Comparison of ENCODE assay signal across 11 cellular contexts in the genomic region with DNA sequence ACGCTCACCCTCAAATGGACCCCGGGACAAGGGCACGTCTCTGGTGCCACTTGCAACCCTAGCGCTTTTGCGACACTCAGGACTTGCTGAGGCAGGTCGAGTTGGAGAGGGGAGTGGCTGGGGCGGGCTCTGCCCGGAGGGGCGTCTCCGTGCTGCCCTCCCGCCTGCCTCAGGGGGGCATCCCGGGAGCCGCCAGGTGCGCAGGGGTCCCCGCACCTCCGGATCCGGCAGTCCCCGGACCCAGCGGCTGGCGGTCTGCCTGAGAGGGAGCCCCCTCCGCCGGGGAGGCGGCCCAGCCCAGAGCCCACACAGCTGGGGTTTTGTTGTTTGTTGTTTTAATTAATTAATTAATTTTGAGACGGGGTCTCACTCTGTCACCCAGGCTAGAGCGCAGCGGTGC. TPM values are rescaled to one million over a fixed set of nuclear protein-coding genes. Genes with fewer than 3 reads are reported as not detected.
DNase-seq lines count a peak whose midpoint lies in the region; ATAC-seq and TF ChIP-seq lines count a peak whose summit lies in the region.
"Had no signal": no experiment of that assay in that cellular context is flagged by ENCODE, and none has a peak within 500 bp of the region (broad histone marks: within the 10 kb centered on the region; RNA-seq: fewer than 3 reads in every experiment).

A gene (minus strand): TSS at position 71 of the 400 bp plus-strand sequence. CDS start 820 bp downstream, outside the sequence.

- BruUV-seq in PC-9 (replicated peaks; lab: Mats Ljungman, UMichigan): no TSS peak

- H3K9me3 ChIP-seq in PC-9 (ENCODE audit: insufficient read depth, low read depth) (no peaks in the 10 kb centered on the region), skeletal muscle satellite cell (replicated peaks; ENCODE audit: low read length) (no peaks in the 10 kb centered on the region), ascending aorta (no peaks in the 10 kb centered on the region)

- CTCF ChIA-PET in PC-9 (lab: Charles Lee): interaction anchor here (0.6 kb wide), 2 partner anchors 26 to 1833 kb away, joined by 3 to 7 read pairs; no protein-coding TSS in a partner anchor

- POLR2A ChIA-PET in PC-9 (lab: Charles Lee; ENCODE audit: unreplicated experiment): interaction anchor here (0.6 kb wide), 2 partner anchors 12 to 125 kb away, joined by 4 to 16 read pairs; no protein-coding TSS in a partner anchor

- no peak within 1 kb of the TSS for H3K27ac ChIP-seq in PC-9
- H3K27ac ChIP-seq in foreskin keratinocyte: no peak within 1 kb of the TSS
- no peak within 1 kb of the TSS for H3K27ac ChIP-seq in ascending aorta

- H2AFZ ChIP-seq in PC-9: peak within 1 kb of the TSS; percentile 76

- H3K4me3 ChIP-seq in PC-9: peak within 1 kb of the TSS; percentile 38; the same call in 1 of the 2 replicates
- peak within 1 kb of the TSS; percentile 39 for H3K4me3 ChIP-seq in skeletal muscle satellite cell (ENCODE audit: low read length)
- H3K4me3 ChIP-seq in ascending aorta: peak within 1 kb of the TSS in 1 of 2 donors; percentile 16

- TF ChIP-seq CTCF in PC-9 (conservative IDR thresholded peaks at IDR 0.05): no peak
- no peak for TF ChIP-seq CTCF in foreskin keratinocyte (conservative IDR thresholded peaks at IDR 0.05)
- TF ChIP-seq CTCF in ascending aorta (IDR thresholded peaks at IDR 0.05): no peak

- ATAC-seq in foreskin keratinocyte: peak; percentile 26
- ATAC-seq in HG03139 (IDR thresholded peaks at IDR 0.05; ENCODE audit: unreplicated experiment): no peak
- ATAC-seq in GM21529 (IDR thresholded peaks at IDR 0.05; ENCODE audit: unreplicated experiment): no peak
- ATAC-seq: activated naive CD4-positive, alpha-beta T cell treated with anti-CD3 and anti-CD28 coated beads, Interleukin-2, amount 50 U/mL, for 72 hours; naive thymus-derived CD4-positive, alpha-beta T cell had no signal

- H3K4me1 ChIP-seq in PC-9 (replicated peaks; ENCODE audit: insufficient read depth) (0 out of 2 replicates have a peak, but pooled peaks cover 3% of the 10 kb centered on the region), foreskin keratinocyte (no peaks in the 10 kb centered on the region), skeletal muscle satellite cell (ENCODE audit: control insufficient read depth, insufficient read depth, low read length) (peaks cover 3% of the 10 kb centered on the region), ascending aorta (peaks cover 0 to 4% of the 10 kb centered on the region in 2 donors)

- H3K36me3 ChIP-seq in PC-9 (ENCODE audit: low read depth) (no peaks in the 10 kb centered on the region), skeletal muscle satellite cell (ENCODE audit: insufficient read depth, low read length) (no peaks in the 10 kb centered on the region), ascending aorta (no peaks in the 10 kb centered on the region)

- intact Hi-C loops in PC-9 (cut with micrococcal nuclease; ENCODE audit: unreplicated experiment) (no loop called here), ascending aorta (cut with DNase I) (no loop called here)

- peak; percentile 43 for DNase-seq in GM03348 (ENCODE audit: low spot score)
- no peak for DNase-seq in PC-9
- no peak for DNase-seq in foreskin keratinocyte
- no peak for DNase-seq in nucleus accumbens (lab: John Stamatoyannopoulos, UW)
- DNase-seq in ascending aorta (ENCODE audit: low spot score in 2 of 2): no peak
- DNase-seq: naive thymus-derived CD4-positive, alpha-beta T cell; stimulated activated CD4-positive, alpha-beta T cell treated with anti-CD3 and anti-CD28 coated beads, Interleukin-4, amount 100 ng/mL, for 4 hours had no signal

- no peaks in the 10 kb centered on the region for H4K20me1 ChIP-seq in PC-9 (ENCODE audit: insufficient read depth)

- H3K4me2 ChIP-seq in PC-9 (peak within 1 kb of the TSS; percentile 70), skeletal muscle satellite cell (ENCODE audit: low read length) (peak within 1 kb of the TSS; percentile 67)

- peaks cover 3% of the 10 kb centered on the region; the same call in 1 of the 2 replicates for H3K27me3 ChIP-seq in PC-9 (ENCODE audit: insufficient read depth, low read depth)
- H3K27me3 ChIP-seq in foreskin keratinocyte: no peaks in the 10 kb centered on the region
- peaks cover 7% of the 10 kb centered on the region for H3K27me3 ChIP-seq in skeletal muscle satellite cell (ENCODE audit: control insufficient read depth, insufficient read depth, low read length)
- H3K27me3 ChIP-seq in ascending aorta: no peaks in the 10 kb centered on the region

- H3K9ac ChIP-seq in skeletal muscle satellite cell (ENCODE audit: low read depth, low read length): no peak within 1 kb of the TSS

- H3F3A ChIP-seq in PC-9 (ENCODE audit: insufficient read depth, low read depth): no peaks in the 10 kb centered on the region; the same call in 1 of the 2 replicates

- H3K9me2 ChIP-seq in PC-9 (ENCODE audit: insufficient read depth): no peaks in the 10 kb centered on the region

- no peaks in the 10 kb centered on the region for H3K79me2 ChIP-seq in PC-9 (ENCODE audit: low read depth)

RNA-seq across cellular contexts. Expression of the gene that starts here (rescaled TPM):
- 0.28 and 0.48 TPM in 2 replicates for total RNA-seq in PC-9 (2021)
- 0.71 and 0.85 TPM in 2 replicates for total RNA-seq in foreskin keratinocyte
- 0.76 and 0.90 TPM in 2 replicates for polyA plus RNA-seq in foreskin keratinocyte
- 0.25 TPM in 1 of 2 replicates, not detected in the other for total RNA-seq in skeletal muscle satellite cell (2012; rRNA removed)
- not detected for total RNA-seq in ascending aorta

Comparison
In these comparisons a context has a peak if more than half of its experiments do, and no peak if none do; other contexts are left out.
1. Peak in ATAC-seq in foreskin keratinocyte; RNA of the gene not detected or under 1 TPM.